In the genomic region with DNA sequence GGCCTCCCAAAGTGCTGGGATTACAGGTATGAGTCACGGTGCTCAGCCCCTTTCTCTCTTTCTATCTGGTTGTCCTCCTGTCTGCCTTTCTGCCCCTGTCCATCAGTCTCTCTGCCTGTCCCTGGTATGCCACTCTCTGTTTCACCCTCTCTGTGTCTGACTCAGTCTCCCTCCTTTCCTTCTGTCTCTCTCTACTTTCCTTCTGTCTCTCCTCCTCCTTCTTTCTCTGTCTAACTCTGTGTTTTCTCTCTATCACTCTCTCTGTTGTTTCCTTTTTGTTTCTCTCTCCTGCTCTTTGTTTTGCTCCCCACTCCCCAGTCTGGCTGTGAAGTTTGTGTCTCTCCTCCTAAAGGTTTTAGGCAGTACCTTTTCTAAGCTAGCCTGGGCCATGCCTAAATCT, we compare ENCODE assay signal across 30 cellular contexts. TPM values are rescaled to one million over a fixed set of nuclear protein-coding genes. Genes with fewer than 3 reads are reported as not detected.
DNase-seq lines count a peak whose midpoint lies in the region; ATAC-seq, FAIRE-seq and TF ChIP-seq lines count a peak whose summit lies in the region.
"Had no signal": no experiment of that assay in that cellular context is flagged by ENCODE, and none has a peak within 500 bp of the region (broad histone marks: within the 10 kb centered on the region; RNA-seq: fewer than 3 reads in every experiment).

No MANE protein-coding gene starts in this region.

- no peaks in the 10 kb centered on the region for H3K27me3 ChIP-seq in cardiac muscle cell
- H3K27me3 ChIP-seq in heart right ventricle: peaks cover 0 to 4% (median 0%) of the 10 kb centered on the region in 7 donors
- no peaks in the 10 kb centered on the region; a peak in 1 of 4 replicates for H3K27me3 ChIP-seq in GM12878 (replicated peaks in 1 of 2; ENCODE audit: control insufficient read depth in 2 of 2, insufficient read depth in 2 of 2, low read length in 1 of 2)
- H3K27me3 ChIP-seq in mesendoderm (ENCODE audit: insufficient read depth, low read length, poor library complexity): no peaks in the 10 kb centered on the region
- H3K27me3 ChIP-seq: BE2C had no signal

- H3K27ac ChIP-seq in cardiac muscle cell (peak overlapping the region; percentile 25), heart right ventricle (no peak overlapping the region), GM12878 (ENCODE audit: control insufficient read depth, insufficient read depth) (peak overlapping the region; percentile 57), mesendoderm (ENCODE audit: low read depth, low read length) (no peak overlapping the region)
- H3K27ac ChIP-seq: GM23248, HL-60 had no signal

- CTCF ChIA-PET in GM12878 (lab: Yijun Ruan, JAX): interaction anchor here (0.7 kb wide), 1 partner anchor 110 kb away, joined by 4 read pairs; no protein-coding TSS in a partner anchor

- no TSS peak for BruUV-seq in GM12878 (replicated peaks; lab: Mats Ljungman, UMichigan)

- WGBS in heart right ventricle, 2 donors: 100% methylated on average over 1 of the region's 1 CpG
- 89% methylated on average over 1 of the region's 1 CpG for WGBS in GM12878 (ENCODE audit: insufficient coverage, insufficient replicate concordance, low lambda C conversion rate, missing lambda C conversion rate)
- no CpG with 5 or more reads among the region's 1 CpG for WGBS in mesendoderm (ENCODE audit: extremely low coverage, insufficient coverage, low lambda C conversion rate)

- peak overlapping the region; percentile 78 for H3K56ac ChIP-seq in mesendoderm (ENCODE audit: low read length)

- TF ChIP-seq POLR2A in GM12878 (IDR thresholded peaks at IDR 0.05; ENCODE audit: low read depth, low read length): no peak

- TF ChIP-seq RAD21 in GM12878 (IDR thresholded peaks at IDR 0.05; ENCODE audit: insufficient read depth, low read depth, low read length): no peak

- H3K79me2 ChIP-seq in GM12878 (ENCODE audit: control insufficient read depth, insufficient read depth, low read length) (no peaks in the 10 kb centered on the region), mesendoderm (ENCODE audit: control insufficient read depth, insufficient read depth, low read length) (no peaks in the 10 kb centered on the region)

- H3K27me3 Mint-ChIP-seq in type B pancreatic cell (peaks cover 10% of the 10 kb centered on the region), T-helper 17 cell (peaks cover 47% of the 10 kb centered on the region)

- H3K4me1 Mint-ChIP-seq in type B pancreatic cell (ENCODE audit: unreplicated experiment) (peaks cover 86% of the 10 kb centered on the region), T-helper 17 cell (peaks cover 2% of the 10 kb centered on the region)
- H3K4me1 Mint-ChIP-seq: IgD-negative memory B cell had no signal

- no peak overlapping the region for H4K8ac ChIP-seq in mesendoderm (ENCODE audit: low read depth, low read length)

- peak overlapping the region; percentile 44 for H3K18ac ChIP-seq in mesendoderm (ENCODE audit: low read length)

- intact Hi-C loops in heart right ventricle (cut with DNase I): no loop called here
- intact Hi-C loops in GM12878 (cut with micrococcal nuclease; ENCODE audit: unreplicated experiment): no loop called here

- no peak for TF ChIP-seq EP300 in GM12878 (IDR thresholded peaks at IDR 0.05; ENCODE audit: borderline replicate concordance in 1 of 2, control insufficient read depth in 1 of 2, low read depth in 2 of 2, low read length in 2 of 2)

- H2AK5ac ChIP-seq in mesendoderm (ENCODE audit: low read length): no peak overlapping the region

- H3K4me3 ChIP-seq in cardiac muscle cell (no peak overlapping the region), heart right ventricle (no peak overlapping the region), GM12878 (no peak overlapping the region), mesendoderm (ENCODE audit: low read length) (no peak overlapping the region)
- H3K4me3 ChIP-seq: GM23248 had no signal

- TF ChIP-seq CTCF in cardiac muscle cell (IDR thresholded peaks at IDR 0.05; ENCODE audit: low read depth, low read length) (no peak), heart right ventricle (IDR thresholded peaks at IDR 0.05) (no peak), GM12878 (IDR thresholded peaks at IDR 0.05 in 2 of 3, conservative IDR thresholded peaks at IDR 0.05 in 1 of 3; ENCODE audit: control insufficient read depth in 2 of 3, extremely low read depth in 1 of 3, insufficient read depth in 1 of 3, low read depth in 3 of 3, low read length in 3 of 3) (no peak), type B pancreatic cell (conservative IDR thresholded peaks at IDR 0.05) (no peak)

- H3K4me3 Mint-ChIP-seq in type B pancreatic cell: peak overlapping the region; percentile 50
- no peak overlapping the region for H3K4me3 Mint-ChIP-seq in T-helper 17 cell
- H3K4me3 Mint-ChIP-seq: CD4-positive, alpha-beta T cell; HFFc6 had no signal

- no peak overlapping the region for H3K9ac ChIP-seq in GM12878 (ENCODE audit: control insufficient read depth, insufficient read depth, low read length)
- H3K9ac ChIP-seq in mesendoderm (ENCODE audit: low read length): peak overlapping the region; percentile 35
- H3K9ac ChIP-seq: GM23248, SK-N-SH had no signal

- H3K4ac ChIP-seq in mesendoderm (ENCODE audit: low read depth, low read length): peak overlapping the region; percentile 41

- no peak overlapping the region; the same call in 1 of the 2 replicates for H2AFZ ChIP-seq in GM12878 (ENCODE audit: control insufficient read depth, low read depth, low read length)
- H2AFZ ChIP-seq: GM23248 had no signal

- H2BK120ac ChIP-seq in mesendoderm (ENCODE audit: low read depth, low read length): peak overlapping the region; percentile 1

- ATAC-seq in heart right ventricle (no peak), GM12878 (no peak), T-helper 17 cell (no peak), HG03460 (IDR thresholded peaks at IDR 0.05; ENCODE audit: unreplicated experiment) (no peak)
- ATAC-seq: PC-3 had no signal

- SMC1A ChIA-PET in GM12878 (lab: Charles Lee; ENCODE audit: uncharacterized antibody, unreplicated experiment): interaction anchor here (1.2 kb wide), 1 partner anchor 11 kb away, joined by 3 read pairs; no protein-coding TSS in a partner anchor

- no peak overlapping the region for H4K5ac ChIP-seq in mesendoderm (ENCODE audit: low read length)

- H3K4me1 ChIP-seq in cardiac muscle cell (ENCODE audit: low read depth): peaks cover 53% of the 10 kb centered on the region
- H3K4me1 ChIP-seq in heart right ventricle: peaks cover 0 to 27% (median 4%) of the 10 kb centered on the region in 9 donors
- H3K4me1 ChIP-seq in GM12878 (ENCODE audit: control insufficient read depth, insufficient read depth, low read length): peaks cover 51% of the 10 kb centered on the region
- H3K4me1 ChIP-seq in mesendoderm (ENCODE audit: control insufficient read depth, low read depth, low read length): peaks cover 28% of the 10 kb centered on the region
- H3K4me1 ChIP-seq: Caco-2 had no signal

- H3K4me2 ChIP-seq in GM12878 (ENCODE audit: control insufficient read depth, insufficient read depth) (peak overlapping the region; percentile 85; the same call in 1 of the 2 replicates), mesendoderm (ENCODE audit: low read length) (no peak overlapping the region)
- H3K4me2 ChIP-seq: SK-N-SH had no signal

- H2BK5ac ChIP-seq in mesendoderm (ENCODE audit: low read length): peak overlapping the region; percentile 29

- RAD21 ChIA-PET in GM12878 (lab: Charles Lee; ENCODE audit: unreplicated experiment): no interaction called here

- H2BK15ac ChIP-seq in mesendoderm (replicated peaks; ENCODE audit: low read depth): no peak overlapping the region

- no peaks in the 10 kb centered on the region for H3K9me3 ChIP-seq in cardiac muscle cell (ENCODE audit: low read depth)
- no peaks in the 10 kb centered on the region for H3K9me3 ChIP-seq in heart right ventricle
- H3K9me3 ChIP-seq in GM12878 (replicated peaks; ENCODE audit: control insufficient read depth, insufficient read depth, low read length): no peaks in the 10 kb centered on the region
- no peaks in the 10 kb centered on the region for H3K9me3 ChIP-seq in T-helper 17 cell (ENCODE audit: control insufficient read depth, low read length, poor library complexity, severe bottlenecking)
- H3K9me3 ChIP-seq: BE2C, Caco-2, SK-N-SH had no signal

- POLR2A ChIA-PET in GM12878 (lab: Charles Lee): no interaction called here

- no peaks in the 10 kb centered on the region for H4K20me1 ChIP-seq in GM12878 (ENCODE audit: control insufficient read depth, insufficient read depth)

- DNase-seq in cardiac muscle cell (ENCODE audit: low read depth in 1 of 2, low spot score in 1 of 2) (no peak), heart right ventricle (no peak), GM12878 (ENCODE audit: low read depth, low spot score) (no peak), mesendoderm (no peak), type B pancreatic cell (ENCODE audit: extremely low spot score, unreplicated experiment) (no peak), T-helper 17 cell (no peak)
- no peak for DNase-seq in activated CD4-positive, alpha-beta T cell treated with anti-CD3 and anti-CD28 coated beads for 48 hours
- DNase-seq: 8988T; BE2C; Caco-2; CD4-positive, alpha-beta T cell; GM23248; HFFc6; Karpas-422; NCI-H1105; NCI-H1694; NCI-H2107; NCI-H2227 treated with DMSO at 0.1 percent for 48 hours; NCI-H524; NCI-H82; PC-3; RPMI8226; SHP77 treated with DMSO at 0.1 percent for 48 hours; SK-N-SH had no signal

- H3K23ac ChIP-seq in mesendoderm (ENCODE audit: low read length): no peak overlapping the region

- no peaks in the 10 kb centered on the region for H3K36me3 ChIP-seq in cardiac muscle cell
- H3K36me3 ChIP-seq in heart right ventricle: no peaks in the 10 kb centered on the region
- no peaks in the 10 kb centered on the region for H3K36me3 ChIP-seq in GM12878 (ENCODE audit: control insufficient read depth in 2 of 2, insufficient read depth in 2 of 2, low read length in 1 of 2)
- no peaks in the 10 kb centered on the region for H3K36me3 ChIP-seq in mesendoderm (ENCODE audit: control insufficient read depth, insufficient read depth, low read length)

- in situ Hi-C loops in GM12878 (cut with MboI): no loop called here

- H3K79me1 ChIP-seq in mesendoderm (ENCODE audit: low read length): no peaks in the 10 kb centered on the region

- peaks cover 8% of the 10 kb centered on the region for H3K36me3 Mint-ChIP-seq in type B pancreatic cell
- peaks cover 3% of the 10 kb centered on the region for H3K36me3 Mint-ChIP-seq in T-helper 17 cell (ENCODE audit: low read depth)
- H3K36me3 Mint-ChIP-seq: IgD-negative memory B cell had no signal

- no peak for FAIRE-seq in GM12878 (lab: Jason Lieb, UNC)
- FAIRE-seq: G401.6, GM19239 had no signal

- H3K9me3 Mint-ChIP-seq in type B pancreatic cell: peaks cover 5% of the 10 kb centered on the region
- H3K9me3 Mint-ChIP-seq: CD4-positive, alpha-beta T cell; HFFc6 had no signal

- no peak overlapping the region for H3K27ac Mint-ChIP-seq in type B pancreatic cell
- no peak overlapping the region for H3K27ac Mint-ChIP-seq in T-helper 17 cell
- H3K27ac Mint-ChIP-seq: CD4-positive, alpha-beta T cell; HFFc6; IgD-negative memory B cell had no signal

RNA-seq across cellular contexts. Expression of a gene that starts 9.1 kb away (rescaled TPM):
- 32.5 and 49.6 TPM in 2 replicates for total RNA-seq in cardiac muscle cell
- polyA plus RNA-seq in cardiac muscle cell: 38.6 and 55.5 TPM in 2 replicates
- total RNA-seq in heart right ventricle: under 1 TPM in 2 of 10 donors, not detected in 8; 0.13 to 0.21 TPM
- under 1 TPM; 0.03 to 0.15 TPM for polyA plus RNA-seq in heart right ventricle
- total RNA-seq in GM12878 (2013; cell fraction: nucleolus; rRNA removed): 4.4 and 6.9 TPM in 2 replicates
- total RNA-seq in GM12878 (2014; rRNA removed): 6.9 and 7.1 TPM in 2 replicates
- total RNA-seq in GM12878 (2014; rRNA removed; fragmentation: Illumina TruSeq; extraction: Trizol): 4.1 and 4.4 TPM in 2 replicates
- 9.7 and 10.0 TPM in 2 replicates for total RNA-seq in GM12878 (2021)
- 1.2 TPM for polyA plus RNA-seq in GM12878 (2011; ENCODE audit: low read depth)
- polyA plus RNA-seq in GM12878 (2011; rRNA removed): 0.39 and 1.3 TPM in 2 replicates
- polyA plus RNA-seq in GM12878 (2011; cell fraction: cytosol; rRNA removed): 0.84 and 1.4 TPM in 2 replicates
- polyA plus RNA-seq in GM12878 (2011; cell fraction: nucleus; rRNA removed): 8.0 and 8.7 TPM in 2 replicates
- polyA plus RNA-seq in GM12878 (2012): 2.5 and 2.9 TPM in 2 replicates
- polyA plus RNA-seq in GM12878 (2014; fragmentation: Illumina TruSeq; extraction: Trizol): 2.4 and 4.2 TPM in 2 replicates
- polyA plus RNA-seq in GM12878 (2014; fragmentation: Nextera tagmentation; extraction: Ambion mirVana): under 1 TPM; 0.31 to 0.62 TPM
- polyA plus RNA-seq in GM12878 (2014; rRNA removed): 8.8 and 10.8 TPM in 2 replicates
- polyA plus RNA-seq in GM12878 (2016; fragmentation: Nextera tagmentation; extraction: Ambion mirVana): 10 to 100 TPM in 1 of 2 experiments, 1 to 10 TPM in 1; 8.8 to 10.4 TPM
- 0.82 and 0.95 TPM in 2 replicates for polyA minus RNA-seq in GM12878 (2011; rRNA and poly(A)+ RNA removed)
- polyA minus RNA-seq in GM12878 (2011; cell fraction: cytosol; rRNA and poly(A)+ RNA removed): 0.52 TPM in 1 of 2 replicates, not detected in the other
- 3.3 and 4.2 TPM in 2 replicates for polyA minus RNA-seq in GM12878 (2011; cell fraction: nucleus; rRNA and poly(A)+ RNA removed)
- polyA plus RNA-seq in mesendoderm (2013, experiment 1 of 2): 4.4 TPM
- polyA plus RNA-seq in mesendoderm (2013, experiment 2 of 2): 4.5 TPM
- 19.2 and 158 TPM in 2 replicates for total RNA-seq in type B pancreatic cell (ENCODE audit: low replicate concordance)
- total RNA-seq in T-helper 17 cell: not detected
- total RNA-seq: CD4-positive, alpha-beta T cell; GM23248; HT1080 had no signal
- polyA plus RNA-seq: GM23248, IgD-negative memory B cell had no signal

RNA-seq across cellular contexts. Expression of a gene that starts 24.5 kb away (rescaled TPM):
- total RNA-seq in cardiac muscle cell (2.3 and 9.5 TPM in 2 replicates), heart right ventricle (not detected), GM12878 (2014; rRNA removed) (2.6 and 2.9 TPM in 2 replicates), GM12878 (2014; rRNA removed; fragmentation: Illumina TruSeq; extraction: Trizol) (4.4 and 4.8 TPM in 2 replicates), GM12878 (2021) (4.1 and 4.9 TPM in 2 replicates), type B pancreatic cell (ENCODE audit: low replicate concordance) (2.2 and 5.0 TPM in 2 replicates), T-helper 17 cell (not detected)
- polyA plus RNA-seq in cardiac muscle cell (3.1 and 6.2 TPM in 2 replicates), heart right ventricle (not detected), GM12878 (2011; rRNA removed) (0.36 and 0.57 TPM in 2 replicates), GM12878 (2014; fragmentation: Illumina TruSeq; extraction: Trizol) (3.1 and 3.2 TPM in 2 replicates), GM12878 (2014; fragmentation: Nextera tagmentation; extraction: Ambion mirVana) (1 to 10 TPM; 3.0 to 5.4 TPM), GM12878 (2014; rRNA removed) (4.1 and 6.0 TPM in 2 replicates), GM12878 (2016; fragmentation: Nextera tagmentation; extraction: Ambion mirVana) (1 to 10 TPM; 4.7 to 5.8 TPM)
- 0.69 TPM in 1 of 2 replicates, not detected in the other for total RNA-seq in GM12878 (2013; cell fraction: nucleolus; rRNA removed)
- polyA plus RNA-seq in GM12878 (2011; ENCODE audit: low read depth): 0.62 TPM
- 0.61 and 0.72 TPM in 2 replicates for polyA plus RNA-seq in GM12878 (2011; cell fraction: cytosol; rRNA removed)
- polyA plus RNA-seq in GM12878 (2011; cell fraction: nucleus; rRNA removed): 0.76 and 0.88 TPM in 2 replicates
- polyA plus RNA-seq in GM12878 (2012): 0.22 and 0.47 TPM in 2 replicates
- polyA minus RNA-seq in GM12878 (2011; rRNA and poly(A)+ RNA removed): 0.98 TPM in 1 of 2 replicates, not detected in the other
- not detected in 2 replicates for polyA minus RNA-seq in GM12878 (2011; cell fraction: cytosol; rRNA and poly(A)+ RNA removed)
- 0.67 TPM in 1 of 2 replicates, not detected in the other for polyA minus RNA-seq in GM12878 (2011; cell fraction: nucleus; rRNA and poly(A)+ RNA removed)
- 1.7 TPM for polyA plus RNA-seq in mesendoderm (2013, experiment 1 of 2)
- polyA plus RNA-seq in mesendoderm (2013, experiment 2 of 2): 1.6 TPM
- total RNA-seq: Caco-2; CD4-positive, alpha-beta T cell; GM23248; HT1080 had no signal
- polyA plus RNA-seq: GM23248, IgD-negative memory B cell had no signal

RNA-seq across cellular contexts. Expression of a gene that starts 38.1 kb away (rescaled TPM):
- total RNA-seq in cardiac muscle cell (1.6 and 4.1 TPM in 2 replicates), heart right ventricle (10 to 100 TPM in 9 of 10 donors, 1 to 10 TPM in 1; 9.1 to 19.7 (median 14.1) TPM), GM12878 (2014; rRNA removed) (0.62 and 1.1 TPM in 2 replicates), GM12878 (2014; rRNA removed; fragmentation: Illumina TruSeq; extraction: Trizol) (0.28 and 0.45 TPM in 2 replicates), GM12878 (2021) (1.3 and 1.7 TPM in 2 replicates), type B pancreatic cell (ENCODE audit: low replicate concordance) (0.24 and 41.6 TPM in 2 replicates), T-helper 17 cell (not detected)
- polyA plus RNA-seq in cardiac muscle cell (0.25 and 0.44 TPM in 2 replicates), heart right ventricle (10 to 100 TPM in 1 of 2 donors, 1 to 10 TPM in 1; 8.8 to 12.2 TPM), GM12878 (2011; rRNA removed) (0.03 TPM in 1 of 2 replicates, not detected in the other), GM12878 (2014; fragmentation: Illumina TruSeq; extraction: Trizol) (0.16 and 0.46 TPM in 2 replicates), GM12878 (2014; fragmentation: Nextera tagmentation; extraction: Ambion mirVana) (under 1 TPM; 0.05 to 0.13 TPM), GM12878 (2014; rRNA removed) (0.92 and 1.1 TPM in 2 replicates), GM12878 (2016; fragmentation: Nextera tagmentation; extraction: Ambion mirVana) (1 to 10 TPM in 1 of 2 experiments, under 1 TPM in 1; 0.91 to 1.8 TPM)
- not detected in 2 replicates for total RNA-seq in GM12878 (2013; cell fraction: nucleolus; rRNA removed)
- polyA plus RNA-seq in GM12878 (2011; ENCODE audit: low read depth): 0.29 TPM
- 0.03 and 0.09 TPM in 2 replicates for polyA plus RNA-seq in GM12878 (2011; cell fraction: cytosol; rRNA removed)
- 0.16 TPM in 1 of 2 replicates, not detected in the other for polyA plus RNA-seq in GM12878 (2011; cell fraction: nucleus; rRNA removed)
- polyA plus RNA-seq in GM12878 (2012): 0.53 and 0.81 TPM in 2 replicates
- not detected in 2 replicates for polyA minus RNA-seq in GM12878 (2011; rRNA and poly(A)+ RNA removed)
- polyA minus RNA-seq in GM12878 (2011; cell fraction: cytosol; rRNA and poly(A)+ RNA removed): not detected in 2 replicates
- not detected in 2 replicates for polyA minus RNA-seq in GM12878 (2011; cell fraction: nucleus; rRNA and poly(A)+ RNA removed)
- polyA plus RNA-seq in mesendoderm (2013, experiment 1 of 2): 1.2 TPM
- polyA plus RNA-seq in mesendoderm (2013, experiment 2 of 2): 0.84 TPM
- total RNA-seq: Caco-2; CD4-positive, alpha-beta T cell; PC-3 had no signal
- polyA plus RNA-seq: IgD-negative memory B cell had no signal

Comparison
In these comparisons a context has a peak if more than half of its experiments do, and no peak if none do; other contexts are left out.
1. H3K27ac ChIP-seq: peak in cardiac muscle cell (single experiment) and GM12878 (single experiment); none in heart right ventricle (0 of 10) and mesendoderm (single experiment).